ENCODE assay signal across 8 cellular contexts in genomic region chr11:3840289-3840869, GRCh38. TPM values are rescaled to one million over a fixed set of nuclear protein-coding genes. Genes with fewer than 3 reads are reported as not detected.
DNase-seq lines count a peak whose midpoint lies in the region; ATAC-seq, FAIRE-seq and TF ChIP-seq lines count a peak whose summit lies in the region.

No MANE protein-coding gene starts in this region.

- peak overlapping the region; percentile 90 for H3K27ac Mint-ChIP-seq in activated CD4-positive, alpha-beta T cell treated with anti-CD3 and anti-CD28 coated beads, Interleukin-2, amount 10 ng/mL, durations not matched to agents 24 days and 14 days
- H3K27ac Mint-ChIP-seq in endothelial cell (ENCODE audit: unreplicated experiment) = peak overlapping the region; percentile 94
- peak overlapping the region; percentile 96 to 99 for H3K27ac Mint-ChIP-seq in natural killer cell treated with Interleukin-12 subunit alpha and Interleukin-12 subunit beta and Interleukin-15 and Interleukin-18, amount 100 ng/mL, for 72 hours

- H3K27me3 Mint-ChIP-seq in activated CD4-positive, alpha-beta T cell treated with anti-CD3 and anti-CD28 coated beads, Interleukin-2, amount 10 ng/mL, durations not matched to agents 24 days and 14 days = no peaks in the 10 kb centered on the region
- H3K27me3 Mint-ChIP-seq in endothelial cell (ENCODE audit: unreplicated experiment) = peaks cover 19% of the 10 kb centered on the region
- no peaks in the 10 kb centered on the region for H3K27me3 Mint-ChIP-seq in natural killer cell treated with Interleukin-12 subunit alpha and Interleukin-12 subunit beta and Interleukin-15 and Interleukin-18, amount 100 ng/mL, for 72 hours

- peak overlapping the region; percentile 93 for H3K4me3 Mint-ChIP-seq in activated CD4-positive, alpha-beta T cell treated with anti-CD3 and anti-CD28 coated beads, Interleukin-2, amount 10 ng/mL, durations not matched to agents 24 days and 14 days
- H3K4me3 Mint-ChIP-seq in endothelial cell (ENCODE audit: unreplicated experiment) = peak overlapping the region; percentile 97
- H3K4me3 Mint-ChIP-seq in natural killer cell treated with Interleukin-12 subunit alpha and Interleukin-12 subunit beta and Interleukin-15 and Interleukin-18, amount 100 ng/mL, for 72 hours = peak overlapping the region; percentile 100

- H3K9me3 Mint-ChIP-seq in activated CD4-positive, alpha-beta T cell treated with anti-CD3 and anti-CD28 coated beads, Interleukin-2, amount 10 ng/mL, durations not matched to agents 24 days and 14 days = no peaks in the 10 kb centered on the region
- no peaks in the 10 kb centered on the region for H3K9me3 Mint-ChIP-seq in endothelial cell (ENCODE audit: unreplicated experiment)
- H3K9me3 Mint-ChIP-seq in natural killer cell treated with Interleukin-12 subunit alpha and Interleukin-12 subunit beta and Interleukin-15 and Interleukin-18, amount 100 ng/mL, for 72 hours = no peaks in the 10 kb centered on the region

- peak; percentile 1 for ATAC-seq in HG02840 (IDR thresholded peaks at IDR 0.05; ENCODE audit: low FRiP score, unreplicated experiment)
- ATAC-seq in natural killer cell treated with Interleukin-12 subunit alpha and Interleukin-12 subunit beta and Interleukin-15 and Interleukin-18, amount 100 ng/mL, for 72 hours = no peak
- ATAC-seq in GM21619 (IDR thresholded peaks at IDR 0.05; ENCODE audit: unreplicated experiment) = no peak
- ATAC-seq in sciatic nerve = no peak

- no peak for TF ChIP-seq CTCF in C4-2B (conservative IDR thresholded peaks at IDR 0.05)
- no peak for TF ChIP-seq CTCF in endothelial cell (IDR thresholded peaks at IDR 0.05; ENCODE audit: unreplicated experiment)
- no peak for TF ChIP-seq CTCF in D721Med (IDR thresholded peaks at IDR 0.05; ENCODE audit: insufficient read depth, missing control alignments)

- peaks cover 36% of the 10 kb centered on the region for H3K36me3 Mint-ChIP-seq in activated CD4-positive, alpha-beta T cell treated with anti-CD3 and anti-CD28 coated beads, Interleukin-2, amount 10 ng/mL, durations not matched to agents 24 days and 14 days (ENCODE audit: low read depth)
- peaks cover 26% of the 10 kb centered on the region for H3K36me3 Mint-ChIP-seq in endothelial cell (ENCODE audit: low read depth, unreplicated experiment)
- peaks cover 17% of the 10 kb centered on the region for H3K36me3 Mint-ChIP-seq in natural killer cell treated with Interleukin-12 subunit alpha and Interleukin-12 subunit beta and Interleukin-15 and Interleukin-18, amount 100 ng/mL, for 72 hours

- FAIRE-seq in D721Med (lab: Jason Lieb, UNC) = no peak

- peak; percentile 82 for DNase-seq in activated CD4-positive, alpha-beta T cell treated with anti-CD3 and anti-CD28 coated beads, Interleukin-2, amount 10 ng/mL, durations not matched to agents 24 days and 14 days
- DNase-seq in endothelial cell (ENCODE audit: low spot score) (no peak), sciatic nerve (ENCODE audit: low spot score) (no peak), D721Med (ENCODE audit: insufficient read length, low spot score) (no peak)
- no peak for DNase-seq in natural killer cell treated with Interleukin-12 subunit alpha and Interleukin-12 subunit beta and Interleukin-15 and Interleukin-18, amount 100 ng/mL, for 72 hours (ENCODE audit: low spot score)

- H3K27ac ChIP-seq in C4-2B = peak overlapping the region; percentile 92

- intact Hi-C loops in activated CD4-positive, alpha-beta T cell treated with anti-CD3 and anti-CD28 coated beads, Interleukin-2, amount 10 ng/mL, durations not matched to agents 24 days and 14 days (cut with micrococcal nuclease) = loop anchor here (2.0 kb wide), 2 partner anchors 16 to 56 kb away; no protein-coding TSS in a partner anchor
- intact Hi-C loops in sciatic nerve (cut with DNase I) = no loop called here

- H3K4me1 Mint-ChIP-seq in activated CD4-positive, alpha-beta T cell treated with anti-CD3 and anti-CD28 coated beads, Interleukin-2, amount 10 ng/mL, durations not matched to agents 24 days and 14 days = peaks cover 64% of the 10 kb centered on the region
- H3K4me1 Mint-ChIP-seq in endothelial cell (ENCODE audit: unreplicated experiment) = peaks cover 45% of the 10 kb centered on the region
- H3K4me1 Mint-ChIP-seq in natural killer cell treated with Interleukin-12 subunit alpha and Interleukin-12 subunit beta and Interleukin-15 and Interleukin-18, amount 100 ng/mL, for 72 hours (ENCODE audit: low read depth in 2 of 2) = peaks cover 44 to 50% of the 10 kb centered on the region in 2 donors

RNA-seq across cellular contexts. Expression of gene RHOG, which starts 0.4 kb away (rescaled TPM):
- total RNA-seq in activated CD4-positive, alpha-beta T cell treated with anti-CD3 and anti-CD28 coated beads, Interleukin-2, amount 10 ng/mL, durations not matched to agents 24 days and 14 days = 174 and 176 TPM in 2 replicates
- total RNA-seq in endothelial cell (ENCODE audit: unreplicated experiment) (76.5 TPM), sciatic nerve (50.6 TPM)
- total RNA-seq in natural killer cell treated with Interleukin-12 subunit alpha and Interleukin-12 subunit beta and Interleukin-15 and Interleukin-18, amount 100 ng/mL, for 72 hours = 100 to 1,000 TPM; 154 to 164 TPM

RNA-seq across cellular contexts. Expression of gene STIM1, which starts 15.1 kb away (rescaled TPM):
- 60.6 and 63.4 TPM in 2 replicates for total RNA-seq in activated CD4-positive, alpha-beta T cell treated with anti-CD3 and anti-CD28 coated beads, Interleukin-2, amount 10 ng/mL, durations not matched to agents 24 days and 14 days
- total RNA-seq in endothelial cell (ENCODE audit: unreplicated experiment) (35.9 TPM), sciatic nerve (49.6 TPM)
- total RNA-seq in natural killer cell treated with Interleukin-12 subunit alpha and Interleukin-12 subunit beta and Interleukin-15 and Interleukin-18, amount 100 ng/mL, for 72 hours = 10 to 100 TPM; 83.9 to 85.9 TPM

RNA-seq across cellular contexts. Expression of gene PGAP2, which starts 32.0 kb away (rescaled TPM):
- total RNA-seq in activated CD4-positive, alpha-beta T cell treated with anti-CD3 and anti-CD28 coated beads, Interleukin-2, amount 10 ng/mL, durations not matched to agents 24 days and 14 days = 30.0 and 32.5 TPM in 2 replicates
- 22.7 TPM for total RNA-seq in endothelial cell (ENCODE audit: unreplicated experiment)
- 10 to 100 TPM; 15.5 to 30.0 TPM for total RNA-seq in natural killer cell treated with Interleukin-12 subunit alpha and Interleukin-12 subunit beta and Interleukin-15 and Interleukin-18, amount 100 ng/mL, for 72 hours
- total RNA-seq in sciatic nerve = 15.8 TPM

RNA-seq across cellular contexts. Expression of gene NUP98, which starts 43.0 kb away (rescaled TPM):
- 122 and 129 TPM in 2 replicates for total RNA-seq in activated CD4-positive, alpha-beta T cell treated with anti-CD3 and anti-CD28 coated beads, Interleukin-2, amount 10 ng/mL, durations not matched to agents 24 days and 14 days
- 59.9 TPM for total RNA-seq in endothelial cell (ENCODE audit: unreplicated experiment)
- 100 to 1,000 TPM; 116 to 176 TPM for total RNA-seq in natural killer cell treated with Interleukin-12 subunit alpha and Interleukin-12 subunit beta and Interleukin-15 and Interleukin-18, amount 100 ng/mL, for 72 hours
- total RNA-seq in sciatic nerve = 93.1 TPM
